ENCODE assay signal across 1 cellular context in the genomic region with DNA sequence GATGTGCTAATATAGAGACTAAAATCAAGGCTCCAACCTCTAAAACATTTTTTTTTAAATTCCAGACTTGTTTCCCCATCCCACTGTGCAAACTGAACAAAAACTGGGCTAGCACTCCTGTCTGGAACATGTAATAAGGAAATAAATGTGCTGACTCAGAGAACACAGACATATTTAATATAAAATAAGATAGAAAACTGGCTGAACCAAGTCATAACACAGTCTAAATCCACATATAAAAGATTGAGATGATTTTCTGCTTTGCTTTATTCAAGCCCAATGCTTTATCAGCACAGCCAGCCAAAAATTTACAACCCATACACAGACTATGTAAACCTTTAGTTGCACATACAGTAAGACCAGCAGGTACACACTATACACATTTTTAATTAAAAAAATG.
TF ChIP-seq lines count a peak whose summit lies in the region.

No MANE protein-coding gene starts in this region.

TF ChIP-seq in endothelial cell of umbilical vein, 7 proteins besides CTCF, POLR2A, EP300 and RAD21:
- no peak for TF ChIP-seq GATA2 (IDR thresholded peaks at IDR 0.05; ENCODE audit: insufficient read depth, insufficient read length, low read depth, low read length)
- TF ChIP-seq JUN (IDR thresholded peaks at IDR 0.05; ENCODE audit: borderline replicate concordance, insufficient read depth, insufficient read length, low read depth), result no peak
- no peak for TF ChIP-seq EZH2 (IDR thresholded peaks at IDR 0.05; ENCODE audit: borderline replicate concordance, low read depth, low read length, severe bottlenecking)
- no peak for TF ChIP-seq FOS (IDR thresholded peaks at IDR 0.05; ENCODE audit: borderline replicate concordance, insufficient read depth, low read length)
- no peak for TF ChIP-seq POLR2AphosphoS5 (IDR thresholded peaks at IDR 0.05; ENCODE audit: insufficient read depth, low read depth, low read length)
- TF ChIP-seq, protein P1, sequence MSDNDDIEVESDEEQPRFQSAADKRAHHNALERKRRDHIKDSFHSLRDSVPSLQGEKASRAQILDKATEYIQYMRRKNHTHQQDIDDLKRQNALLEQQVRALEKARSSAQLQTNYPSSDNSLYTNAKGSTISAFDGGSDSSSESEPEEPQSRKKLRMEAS (IDR thresholded peaks at IDR 0.05; ENCODE audit: insufficient read depth, insufficient read length), result no peak
- no peak for TF ChIP-seq MYC (IDR thresholded peaks at IDR 0.05; ENCODE audit: low read depth, low read length)
